ENCODE assay signal across 27 cellular contexts in the genomic region with DNA sequence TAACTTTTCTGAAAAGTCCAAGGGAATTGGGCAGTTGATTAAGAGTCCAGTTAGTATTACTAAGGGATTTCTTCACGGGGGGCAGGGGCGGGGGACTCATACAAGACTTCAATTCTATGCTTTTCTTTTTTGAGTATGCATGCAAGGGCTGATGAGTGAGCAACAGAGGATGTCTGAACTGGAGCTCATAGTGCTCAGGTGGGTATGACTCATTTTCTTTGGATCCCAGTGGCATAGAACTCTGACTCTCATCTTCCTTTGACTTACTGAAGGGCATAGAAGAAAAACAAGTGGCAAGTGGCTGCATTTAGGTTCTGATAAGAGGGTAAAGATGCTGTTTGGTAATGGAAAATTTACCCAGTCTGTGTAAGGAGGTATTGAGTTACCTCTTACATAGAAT.
"Had no signal": no experiment of that assay in that cellular context is flagged by ENCODE, and none has a peak within 500 bp of the region (broad histone marks: within the 10 kb centered on the region; RNA-seq: fewer than 3 reads in every experiment).

No MANE protein-coding gene starts in this region.

- H3K27ac ChIP-seq: cardiac muscle cell, Peyer's patch, SK-N-MC had no signal

- H3K27me3 ChIP-seq: cardiac muscle cell, Peyer's patch had no signal

- DNase-seq: activated B cell treated with CpG ODN at 0.5 μM for 24 hours; activated CD4-positive, alpha-beta memory T cell treated with anti-CD3 and anti-CD28 coated beads, Interleukin-2, amount 10 ng/mL, durations not matched to agents 7 days and 5 days; activated CD4-positive, alpha-beta T cell treated with anti-CD3 and anti-CD28 coated beads, Interleukin-2, amount 10 ng/mL, durations not matched to agents 7 days and 5 days; activated gamma-delta T cell; activated naive CD4-positive, alpha-beta T cell treated with anti-CD3 and anti-CD28 coated beads for 36 hours; activated T-cell treated with anti-CD3 and anti-CD28 coated beads for 4 hours; activated T-cell treated with anti-CD3 and anti-CD28 coated beads, Interleukin-2, amount 50 U/mL, for 48 hours; amygdala; Karpas-422; MM.1S; NCI-H1105; NCI-H1436; NCI-H1694 treated with DMSO at 0.1 percent for 48 hours; NCI-H2029 treated with DMSO at 0.1 percent for 48 hours; NCI-H345; NCI-H510A; NCI-H69; Peyer's patch; T-cell; T-helper 2 cell; T1000 had no signal

- H3K27me3 Mint-ChIP-seq: activated B cell treated with CpG ODN at 0.5 μM for 24 hours; activated CD4-positive, alpha-beta memory T cell treated with anti-CD3 and anti-CD28 coated beads, Interleukin-2, amount 10 ng/mL, durations not matched to agents 7 days and 5 days; activated CD4-positive, alpha-beta T cell treated with anti-CD3 and anti-CD28 coated beads, Interleukin-2, amount 10 ng/mL, durations not matched to agents 7 days and 5 days; activated naive CD8-positive, alpha-beta T cell; activated T-helper 17 cell treated with anti-CD3 and anti-CD28 coated beads, Interleukin-2, amount 50 U/mL, for 72 hours; T-cell had no signal

- H3K9me3 ChIP-seq: Peyer's patch had no signal

- H3K4me1 ChIP-seq: Peyer's patch had no signal

- ATAC-seq: activated T-helper 17 cell treated with anti-CD3 and anti-CD28 coated beads, Interleukin-2, amount 50 U/mL, for 72 hours; K562; T-cell had no signal

- H3K27ac Mint-ChIP-seq: activated B cell treated with CpG ODN at 0.5 μM for 24 hours; activated CD4-positive, alpha-beta memory T cell treated with anti-CD3 and anti-CD28 coated beads, Interleukin-2, amount 10 ng/mL, durations not matched to agents 7 days and 5 days; activated CD4-positive, alpha-beta T cell treated with anti-CD3 and anti-CD28 coated beads, Interleukin-2, amount 10 ng/mL, durations not matched to agents 7 days and 5 days; activated naive CD4-positive, alpha-beta T cell treated with anti-CD3 and anti-CD28 coated beads for 36 hours; activated naive CD8-positive, alpha-beta T cell; activated T-helper 17 cell treated with anti-CD3 and anti-CD28 coated beads, Interleukin-2, amount 50 U/mL, for 72 hours; brain; T-cell had no signal

- H3K4me3 Mint-ChIP-seq: activated B cell treated with CpG ODN at 0.5 μM for 24 hours; activated CD4-positive, alpha-beta memory T cell treated with anti-CD3 and anti-CD28 coated beads, Interleukin-2, amount 10 ng/mL, durations not matched to agents 7 days and 5 days; activated CD4-positive, alpha-beta T cell treated with anti-CD3 and anti-CD28 coated beads, Interleukin-2, amount 10 ng/mL, durations not matched to agents 7 days and 5 days; activated naive CD4-positive, alpha-beta T cell treated with anti-CD3 and anti-CD28 coated beads for 36 hours; activated naive CD8-positive, alpha-beta T cell; activated T-helper 17 cell treated with anti-CD3 and anti-CD28 coated beads, Interleukin-2, amount 50 U/mL, for 72 hours; brain; T-cell had no signal

- H3K36me3 ChIP-seq: cardiac muscle cell, Peyer's patch had no signal

- H3K4me3 ChIP-seq: cardiac muscle cell, K562, Peyer's patch, SK-N-MC had no signal

- H3K4me1 Mint-ChIP-seq: activated B cell treated with CpG ODN at 0.5 μM for 24 hours; activated CD4-positive, alpha-beta memory T cell treated with anti-CD3 and anti-CD28 coated beads, Interleukin-2, amount 10 ng/mL, durations not matched to agents 7 days and 5 days; activated CD4-positive, alpha-beta T cell treated with anti-CD3 and anti-CD28 coated beads, Interleukin-2, amount 10 ng/mL, durations not matched to agents 7 days and 5 days; activated T-helper 17 cell treated with anti-CD3 and anti-CD28 coated beads, Interleukin-2, amount 50 U/mL, for 72 hours; T-cell had no signal

- H3K36me3 Mint-ChIP-seq: activated naive CD8-positive, alpha-beta T cell; brain; T-cell had no signal

- H3K9me3 Mint-ChIP-seq: activated B cell treated with CpG ODN at 0.5 μM for 24 hours had no signal
